ENCODE assay signal across 8 cellular contexts in the genomic region with DNA sequence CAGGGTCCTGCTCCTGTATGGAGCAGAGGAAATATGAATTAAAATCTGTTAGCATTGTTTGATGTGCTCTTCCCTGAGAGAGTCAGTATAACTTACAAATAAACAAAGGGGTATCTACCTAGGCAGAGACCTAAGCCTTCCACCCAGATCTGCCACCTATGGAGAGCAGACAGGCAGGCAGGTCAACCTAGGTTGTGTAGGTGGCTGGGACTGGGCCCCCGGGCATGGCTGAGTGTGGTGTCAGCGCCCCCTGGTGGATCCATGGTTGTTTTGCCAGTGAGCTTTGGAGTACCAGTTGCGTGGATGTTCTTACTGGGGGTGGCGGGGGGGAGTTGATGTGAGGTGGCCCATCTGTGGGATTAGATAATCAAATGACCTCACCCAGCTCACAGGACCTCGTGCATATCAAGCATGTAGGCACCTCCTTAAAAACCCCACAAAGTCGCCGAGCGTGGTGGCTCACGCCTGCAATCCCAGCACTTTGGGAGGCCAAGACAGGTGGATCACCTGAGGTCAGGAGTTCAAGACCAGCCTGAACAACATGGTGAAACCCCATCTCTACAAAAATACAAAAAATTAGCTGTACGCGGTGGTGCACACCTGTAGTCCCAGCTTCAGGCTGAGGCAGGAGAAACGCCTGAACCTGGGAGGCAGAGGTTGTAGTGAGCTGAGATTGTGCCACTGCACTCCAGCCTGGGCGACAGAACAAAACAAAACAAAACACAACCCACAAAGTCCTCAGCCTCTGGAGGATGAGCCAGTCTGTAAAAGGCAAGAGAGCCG. TPM values are rescaled to one million over a fixed set of nuclear protein-coding genes. Genes with fewer than 3 reads are reported as not detected.
A peak's percentile ranks its signal among the peaks of the same experiment; 100 is the strongest.
DNase-seq lines count a peak whose midpoint lies in the region; ATAC-seq, FAIRE-seq and TF ChIP-seq lines count a peak whose summit lies in the region.

No MANE protein-coding gene starts in this region.

- no peak for FAIRE-seq in bronchial epithelial cell (lab: Jason Lieb, UNC)

- DNase-seq in NCI-H345 (lab: John Stamatoyannopoulos, UW): peak; percentile 69
- peak; percentile 83 for DNase-seq in activated CD4-positive, CD25-positive, alpha-beta regulatory T cell treated with anti-CD3 and anti-CD28 coated beads, Interleukin-2, amount 50 U/mL, for 16 hours (ENCODE audit: low read depth, low spot score)
- DNase-seq in bronchial epithelial cell (ENCODE audit: low read depth): peak; percentile 58
- DNase-seq in islet precursor cell: peak; percentile 93
- peak; percentile 91 to 93 for DNase-seq in stimulated activated CD4-positive, alpha-beta T cell treated with anti-CD3 and anti-CD28 coated beads, Interleukin-2, amount 100 ng/mL, for 24 hours

- H3K36me3 ChIP-seq in bronchial epithelial cell (ENCODE audit: control insufficient read depth, insufficient read depth, low read length): peaks cover 2% of the 10 kb centered on the region

- no peak overlapping the region for H3K4me3 ChIP-seq in GM12875 (ENCODE audit: low read depth, low read length)
- no peak overlapping the region for H3K4me3 ChIP-seq in bronchial epithelial cell (ENCODE audit: low read depth, low read length)

- ATAC-seq in HG03066 (IDR thresholded peaks at IDR 0.05; ENCODE audit: low read depth, unreplicated experiment): peak; percentile 73
- ATAC-seq in GM18858 (IDR thresholded peaks at IDR 0.05; ENCODE audit: unreplicated experiment): no peak

- no peaks in the 10 kb centered on the region for H3K27me3 ChIP-seq in bronchial epithelial cell (ENCODE audit: control insufficient read depth, insufficient read depth, low read length)

- TF ChIP-seq CTCF in GM12875 (IDR thresholded peaks at IDR 0.05; ENCODE audit: borderline replicate concordance, insufficient read depth, low read depth, low read length) (peak; percentile 88), bronchial epithelial cell (IDR thresholded peaks at IDR 0.05; ENCODE audit: insufficient read depth, low read length, severe bottlenecking) (peak; percentile 88)

RNA-seq across cellular contexts. Expression of gene DUS2, which starts 17.6 kb away (rescaled TPM):
- total RNA-seq in bronchial epithelial cell: 23.7 and 24.1 TPM in 2 replicates

RNA-seq across cellular contexts. Expression of gene DDX28, which starts 17.7 kb away (rescaled TPM):
- total RNA-seq in bronchial epithelial cell: 10.9 and 16.3 TPM in 2 replicates

RNA-seq across cellular contexts. Expression of gene DPEP2NB, which starts 25.0 kb away (rescaled TPM):
- total RNA-seq in bronchial epithelial cell: not detected in 2 replicates

RNA-seq across cellular contexts. Expression of gene DPEP2, which starts 41.4 kb away (rescaled TPM):
- total RNA-seq in bronchial epithelial cell: not detected in 2 replicates

RNA-seq across cellular contexts. Expression of gene NFATC3, which starts 44.5 kb away (rescaled TPM):
- total RNA-seq in bronchial epithelial cell: 5.6 and 5.8 TPM in 2 replicates
